ENCODE assay signal across 1 cellular context in the genomic region with DNA sequence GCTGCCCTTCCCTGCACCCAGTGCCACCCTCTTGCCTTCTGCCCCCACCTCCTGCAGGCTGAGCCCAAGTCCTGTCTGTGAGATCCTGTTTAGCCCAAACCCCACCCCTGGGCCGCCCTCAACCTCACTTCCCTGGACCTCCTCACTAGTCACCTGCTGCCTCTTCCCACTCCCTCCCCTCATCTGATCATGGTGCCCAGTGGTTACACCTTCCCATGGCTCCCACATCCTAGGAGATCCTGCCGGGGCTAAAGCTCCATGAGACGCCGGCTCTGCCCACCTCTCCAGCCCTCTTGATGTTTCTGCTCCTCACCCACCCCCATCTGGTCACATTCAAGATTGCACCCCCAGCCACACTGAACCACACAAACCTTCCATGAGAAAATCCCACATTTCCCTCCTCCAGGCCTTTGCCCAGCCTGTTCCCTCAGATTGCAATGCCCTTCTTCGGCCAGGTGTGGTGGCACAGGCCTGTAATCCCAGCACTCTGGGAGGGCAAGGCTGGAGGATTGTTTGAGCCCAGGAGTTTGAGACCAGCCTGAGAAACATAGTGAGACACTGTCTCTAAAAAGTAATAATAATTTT.
TF ChIP-seq lines count a peak whose summit lies in the region.

No MANE protein-coding gene starts in this region.

TF ChIP-seq in GM23338, 12 proteins besides CTCF, POLR2A, EP300 and RAD21 (continued from another document):
- TF ChIP-seq, protein P1, sequence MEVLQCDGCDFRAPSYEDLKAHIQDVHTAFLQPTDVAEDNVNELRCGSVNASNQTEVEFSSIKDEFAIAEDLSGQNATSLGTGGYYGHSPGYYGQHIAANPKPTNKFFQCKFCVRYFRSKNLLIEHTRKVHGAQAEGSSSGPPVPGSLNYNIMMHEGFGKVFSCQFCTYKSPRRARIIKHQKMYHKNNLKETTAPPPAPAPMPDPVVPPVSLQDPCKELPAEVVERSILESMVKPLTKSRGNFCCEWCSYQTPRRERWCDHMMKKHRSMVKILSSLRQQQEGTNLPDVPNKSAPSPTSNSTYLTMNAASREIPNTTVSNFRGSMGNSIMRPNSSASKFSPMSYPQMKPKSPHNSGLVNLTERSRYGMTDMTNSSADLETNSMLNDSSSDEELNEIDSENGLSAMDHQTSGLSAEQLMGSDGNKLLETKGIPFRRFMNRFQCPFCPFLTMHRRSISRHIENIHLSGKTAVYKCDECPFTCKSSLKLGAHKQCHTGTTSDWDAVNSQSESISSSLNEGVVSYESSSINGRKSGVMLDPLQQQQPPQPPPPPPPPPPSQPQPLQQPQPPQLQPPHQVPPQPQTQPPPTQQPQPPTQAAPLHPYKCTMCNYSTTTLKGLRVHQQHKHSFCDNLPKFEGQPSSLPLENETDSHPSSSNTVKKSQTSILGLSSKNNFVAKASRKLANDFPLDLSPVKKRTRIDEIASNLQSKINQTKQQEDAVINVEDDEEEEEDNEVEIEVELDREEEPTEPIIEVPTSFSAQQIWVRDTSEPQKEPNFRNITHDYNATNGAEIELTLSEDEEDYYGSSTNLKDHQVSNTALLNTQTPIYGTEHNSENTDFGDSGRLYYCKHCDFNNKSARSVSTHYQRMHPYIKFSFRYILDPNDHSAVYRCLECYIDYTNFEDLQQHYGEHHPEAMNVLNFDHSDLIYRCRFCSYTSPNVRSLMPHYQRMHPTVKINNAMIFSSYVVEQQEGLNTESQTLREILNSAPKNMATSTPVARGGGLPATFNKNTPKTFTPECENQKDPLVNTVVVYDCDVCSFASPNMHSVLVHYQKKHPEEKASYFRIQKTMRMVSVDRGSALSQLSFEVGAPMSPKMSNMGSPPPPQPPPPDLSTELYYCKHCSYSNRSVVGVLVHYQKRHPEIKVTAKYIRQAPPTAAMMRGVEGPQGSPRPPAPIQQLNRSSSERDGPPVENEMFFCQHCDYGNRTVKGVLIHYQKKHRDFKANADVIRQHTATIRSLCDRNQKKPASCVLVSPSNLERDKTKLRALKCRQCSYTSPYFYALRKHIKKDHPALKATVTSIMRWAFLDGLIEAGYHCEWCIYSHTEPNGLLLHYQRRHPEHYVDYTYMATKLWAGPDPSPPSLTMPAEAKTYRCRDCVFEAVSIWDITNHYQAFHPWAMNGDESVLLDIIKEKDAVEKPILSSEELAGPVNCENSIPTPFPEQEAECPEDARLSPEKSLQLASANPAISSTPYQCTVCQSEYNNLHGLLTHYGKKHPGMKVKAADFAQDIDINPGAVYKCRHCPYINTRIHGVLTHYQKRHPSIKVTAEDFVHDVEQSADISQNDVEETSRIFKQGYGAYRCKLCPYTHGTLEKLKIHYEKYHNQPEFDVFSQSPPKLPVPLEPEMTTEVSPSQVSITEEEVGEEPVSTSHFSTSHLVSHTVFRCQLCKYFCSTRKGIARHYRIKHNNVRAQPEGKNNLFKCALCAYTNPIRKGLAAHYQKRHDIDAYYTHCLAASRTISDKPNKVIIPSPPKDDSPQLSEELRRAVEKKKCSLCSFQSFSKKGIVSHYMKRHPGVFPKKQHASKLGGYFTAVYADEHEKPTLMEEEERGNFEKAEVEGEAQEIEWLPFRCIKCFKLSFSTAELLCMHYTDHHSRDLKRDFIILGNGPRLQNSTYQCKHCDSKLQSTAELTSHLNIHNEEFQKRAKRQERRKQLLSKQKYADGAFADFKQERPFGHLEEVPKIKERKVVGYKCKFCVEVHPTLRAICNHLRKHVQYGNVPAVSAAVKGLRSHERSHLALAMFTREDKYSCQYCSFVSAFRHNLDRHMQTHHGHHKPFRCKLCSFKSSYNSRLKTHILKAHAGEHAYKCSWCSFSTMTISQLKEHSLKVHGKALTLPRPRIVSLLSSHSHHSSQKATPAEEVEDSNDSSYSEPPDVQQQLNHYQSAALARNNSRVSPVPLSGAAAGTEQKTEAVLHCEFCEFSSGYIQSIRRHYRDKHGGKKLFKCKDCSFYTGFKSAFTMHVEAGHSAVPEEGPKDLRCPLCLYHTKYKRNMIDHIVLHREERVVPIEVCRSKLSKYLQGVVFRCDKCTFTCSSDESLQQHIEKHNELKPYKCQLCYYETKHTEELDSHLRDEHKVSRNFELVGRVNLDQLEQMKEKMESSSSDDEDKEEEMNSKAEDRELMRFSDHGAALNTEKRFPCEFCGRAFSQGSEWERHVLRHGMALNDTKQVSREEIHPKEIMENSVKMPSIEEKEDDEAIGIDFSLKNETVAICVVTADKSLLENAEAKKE (CRISPR knock-in tag; IDR thresholded peaks at IDR 0.05), result no peak
- TF ChIP-seq POLR2AphosphoS5 (IDR thresholded peaks at IDR 0.05; ENCODE audit: low read depth) (no peak), CREB1 (CRISPR knock-in tag; IDR thresholded peaks at IDR 0.05; ENCODE audit: low read depth) (no peak), NANOG (IDR thresholded peaks at IDR 0.05; ENCODE audit: borderline replicate concordance) (no peak), ZNF331 (CRISPR knock-in tag; IDR thresholded peaks at IDR 0.05; ENCODE audit: low read depth) (no peak), EZH2phosphoT487 (IDR thresholded peaks at IDR 0.05; ENCODE audit: unreplicated experiment) (no peak), JUNB (IDR thresholded peaks at IDR 0.05; ENCODE audit: unreplicated experiment) (no peak), ZNF114 (CRISPR knock-in tag; IDR thresholded peaks at IDR 0.05) (no peak)
- TF ChIP-seq, protein P2, sequence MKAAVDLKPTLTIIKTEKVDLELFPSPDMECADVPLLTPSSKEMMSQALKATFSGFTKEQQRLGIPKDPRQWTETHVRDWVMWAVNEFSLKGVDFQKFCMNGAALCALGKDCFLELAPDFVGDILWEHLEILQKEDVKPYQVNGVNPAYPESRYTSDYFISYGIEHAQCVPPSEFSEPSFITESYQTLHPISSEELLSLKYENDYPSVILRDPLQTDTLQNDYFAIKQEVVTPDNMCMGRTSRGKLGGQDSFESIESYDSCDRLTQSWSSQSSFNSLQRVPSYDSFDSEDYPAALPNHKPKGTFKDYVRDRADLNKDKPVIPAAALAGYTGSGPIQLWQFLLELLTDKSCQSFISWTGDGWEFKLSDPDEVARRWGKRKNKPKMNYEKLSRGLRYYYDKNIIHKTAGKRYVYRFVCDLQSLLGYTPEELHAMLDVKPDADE (IDR thresholded peaks at IDR 0.05), result no peak
